Comparison of ENCODE assay signal across 14 cellular contexts in genomic region chr3:186516645-186517044, GRCh38.
"Had no signal": no experiment of that assay in that cellular context is flagged by ENCODE, and none has a peak within 500 bp of the region (broad histone marks: within the 10 kb centered on the region; RNA-seq: fewer than 3 reads in every experiment).

No MANE protein-coding gene starts in this region.

- DNase-seq: activated CD4-positive, alpha-beta T cell treated with anti-CD3 and anti-CD28 coated beads for 48 hours; activated CD8-positive, alpha-beta memory T cell treated with anti-CD3 and anti-CD28 coated beads for 24 hours; activated naive CD8-positive, alpha-beta T cell treated with anti-CD3 and anti-CD28 coated beads, Interleukin-2, amount 10 ng/mL, durations not matched to agents 7 days and 5 days; dorsolateral prefrontal cortex; esophagus squamous epithelium; foreskin fibroblast; immature natural killer cell; lower lobe of right lung; naive B cell; small intestine; thyroid gland had no signal

- H3K4me3 ChIP-seq: ascending aorta, dorsolateral prefrontal cortex, esophagus squamous epithelium, lower lobe of right lung, right atrium auricular region, thyroid gland had no signal

- H3K27ac ChIP-seq: ascending aorta, dorsolateral prefrontal cortex, esophagus squamous epithelium, lower lobe of right lung, right atrium auricular region, thyroid gland had no signal

- H3K4me3 Mint-ChIP-seq: activated naive CD8-positive, alpha-beta T cell treated with anti-CD3 and anti-CD28 coated beads, Interleukin-2, amount 10 ng/mL, durations not matched to agents 7 days and 5 days; naive B cell; WTC11 had no signal

- H3K27me3 ChIP-seq: ascending aorta, right atrium auricular region, thyroid gland had no signal

- ATAC-seq: lower lobe of right lung, WTC11 had no signal

- H3K9me3 Mint-ChIP-seq: immature natural killer cell, naive B cell had no signal

- H3K27ac Mint-ChIP-seq: activated naive CD8-positive, alpha-beta T cell treated with anti-CD3 and anti-CD28 coated beads, Interleukin-2, amount 10 ng/mL, durations not matched to agents 7 days and 5 days; WTC11 had no signal

- H3K36me3 Mint-ChIP-seq: naive B cell, WTC11 had no signal
